35 cellular contexts compared by ENCODE assay signal in the genomic region with DNA sequence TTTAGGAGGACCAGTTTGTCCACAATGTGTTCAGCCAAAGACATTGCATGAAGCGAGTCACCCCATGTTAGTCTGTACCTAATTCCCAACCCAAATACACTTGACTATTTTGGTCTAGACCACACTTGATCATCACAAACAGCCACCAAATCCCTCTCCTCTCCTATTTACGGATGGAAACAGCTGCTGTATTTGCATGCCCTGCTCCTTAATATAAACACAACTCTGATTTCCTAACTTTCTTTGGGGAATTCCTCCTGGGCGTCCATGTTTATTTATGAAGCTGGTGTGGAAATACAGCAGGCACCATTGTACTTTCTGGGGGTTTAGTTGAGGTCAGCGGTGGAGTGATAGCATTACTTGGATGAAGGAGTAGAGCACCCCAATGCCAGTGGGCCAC.
A peak's percentile ranks its signal among the peaks of the same experiment; 100 is the strongest.
DNase-seq lines count a peak whose midpoint lies in the region; ATAC-seq and TF ChIP-seq lines count a peak whose summit lies in the region.
"Had no signal": no experiment of that assay in that cellular context is flagged by ENCODE, and none has a peak within 500 bp of the region (broad histone marks: within the 10 kb centered on the region; RNA-seq: fewer than 3 reads in every experiment).

No MANE protein-coding gene starts in this region.

- H3K9me3 Mint-ChIP-seq in endodermal cell (peaks cover 10% of the 10 kb centered on the region), nephron (peaks cover 16% of the 10 kb centered on the region)
- H3K9me3 Mint-ChIP-seq: activated T-cell treated with anti-CD3 and anti-CD28 coated beads, Interleukin-2, amount 50 U/mL, for 24 hours; dendritic cell treated with granulocyte-macrophage colony-stimulating factor and Interleukin-4, amounts not matched to agents 40 ng/mL and 50 ng/mL, for 4 days; T-helper 1 cell treated with Interleukin-12 subunit alpha and Interleukin-12 subunit beta and Interleukin-4 antibody, amounts not matched to agents 30 μg/mL and 1 μg/mL, for 36 hours had no signal

- H3K4me3 ChIP-seq in OCI-LY1 (ENCODE audit: low read depth, low read length, poor library complexity, severe bottlenecking) (no peak overlapping the region), endodermal cell (ENCODE audit: low read length) (peak overlapping the region; percentile 67), MM.1S (ENCODE audit: low read length) (no peak overlapping the region), gastroesophageal sphincter (no peak overlapping the region)
- H3K4me3 ChIP-seq: heart right ventricle, prostate gland, tibial nerve had no signal

- H3K27me3 ChIP-seq in OCI-LY1 (ENCODE audit: insufficient read depth, low read length) (no peaks in the 10 kb centered on the region), endodermal cell (ENCODE audit: control insufficient read depth, insufficient read depth, low read length, poor library complexity, severe bottlenecking) (no peaks in the 10 kb centered on the region), MM.1S (replicated peaks; ENCODE audit: insufficient read depth, low read length) (no peaks in the 10 kb centered on the region), gastroesophageal sphincter (peaks cover 17% of the 10 kb centered on the region)
- H3K27me3 ChIP-seq: tibial nerve had no signal

- H3K27ac Mint-ChIP-seq in endodermal cell (peak overlapping the region; percentile 76), nephron (peak overlapping the region; percentile 23 to 37 (median 26))
- H3K27ac Mint-ChIP-seq: activated naive CD8-positive, alpha-beta T cell treated with anti-CD3 and anti-CD28 coated beads, Interleukin-2, amount 10 ng/mL, durations not matched to agents 7 days and 5 days; activated T-cell treated with anti-CD3 and anti-CD28 coated beads, Interleukin-2, amount 50 U/mL, for 24 hours; dendritic cell treated with granulocyte-macrophage colony-stimulating factor and Interleukin-4, amounts not matched to agents 40 ng/mL and 50 ng/mL, for 4 days; naive thymus-derived CD8-positive, alpha-beta T cell; T-helper 1 cell treated with Interleukin-12 subunit alpha and Interleukin-12 subunit beta and Interleukin-4 antibody, amounts not matched to agents 30 μg/mL and 1 μg/mL, for 36 hours had no signal

- 65 to 85% methylated on average over 4 of the region's 4 CpGs for WGBS in endodermal cell (ENCODE audit: insufficient coverage in 1 of 2, insufficient read length in 1 of 2), 2 experiments
- WGBS in gastroesophageal sphincter (ENCODE audit: low coverage in 1 of 2), 2 donors = 71 to 74% methylated on average over 4 of the region's 4 CpGs

- H3K4me1 ChIP-seq in OCI-LY1 (ENCODE audit: insufficient read depth, low read length, severe bottlenecking) (peaks cover 55% of the 10 kb centered on the region), endodermal cell (ENCODE audit: control insufficient read depth, insufficient read depth, low read length) (peaks cover 20% of the 10 kb centered on the region), MM.1S (ENCODE audit: low read length) (no peaks in the 10 kb centered on the region), gastroesophageal sphincter (no peaks in the 10 kb centered on the region)
- H3K4me1 ChIP-seq: heart right ventricle, prostate gland, tibial nerve had no signal

- ATAC-seq in GM18520 (IDR thresholded peaks at IDR 0.05; ENCODE audit: unreplicated experiment) (no peak), gastroesophageal sphincter (no peak), HG03571 (IDR thresholded peaks at IDR 0.05; ENCODE audit: unreplicated experiment) (no peak)
- ATAC-seq: esophagus mucosa; heart right ventricle; naive thymus-derived CD8-positive, alpha-beta T cell; sciatic nerve; SK-N-SH treated with all-trans-retinoic acid at 6 μM for 48 hours had no signal

- TF ChIP-seq EP300 in gastroesophageal sphincter (IDR thresholded peaks at IDR 0.05) = no peak

- peaks cover 2% of the 10 kb centered on the region for H3K36me3 Mint-ChIP-seq in endodermal cell (ENCODE audit: low read depth)
- no peaks in the 10 kb centered on the region for H3K36me3 Mint-ChIP-seq in nephron (ENCODE audit: low read depth)
- H3K36me3 Mint-ChIP-seq: naive thymus-derived CD8-positive, alpha-beta T cell had no signal

- no peaks in the 10 kb centered on the region for H3K79me2 ChIP-seq in OCI-LY1 (ENCODE audit: insufficient read depth, low read length)
- H3K79me2 ChIP-seq in MM.1S (ENCODE audit: low read length) = no peaks in the 10 kb centered on the region

- peak overlapping the region; percentile 28 for H3K27ac ChIP-seq in OCI-LY1 (ENCODE audit: low read depth, low read length, poor library complexity, severe bottlenecking)
- peak overlapping the region; percentile 40 for H3K27ac ChIP-seq in endodermal cell (ENCODE audit: low read depth, low read length)
- H3K27ac ChIP-seq in MM.1S (ENCODE audit: low read length) = no peak overlapping the region
- H3K27ac ChIP-seq in gastroesophageal sphincter = no peak overlapping the region
- H3K27ac ChIP-seq: heart right ventricle, prostate gland, tibial nerve had no signal

- H3K4me3 Mint-ChIP-seq in endodermal cell (peak overlapping the region; percentile 21), nephron (no peak overlapping the region)
- H3K4me3 Mint-ChIP-seq: activated naive CD8-positive, alpha-beta T cell treated with anti-CD3 and anti-CD28 coated beads, Interleukin-2, amount 10 ng/mL, durations not matched to agents 7 days and 5 days; activated T-cell treated with anti-CD3 and anti-CD28 coated beads, Interleukin-2, amount 50 U/mL, for 24 hours; dendritic cell treated with granulocyte-macrophage colony-stimulating factor and Interleukin-4, amounts not matched to agents 40 ng/mL and 50 ng/mL, for 4 days; naive thymus-derived CD8-positive, alpha-beta T cell; T-helper 1 cell treated with Interleukin-12 subunit alpha and Interleukin-12 subunit beta and Interleukin-4 antibody, amounts not matched to agents 30 μg/mL and 1 μg/mL, for 36 hours had no signal

- no peaks in the 10 kb centered on the region for H3K36me3 ChIP-seq in OCI-LY1 (ENCODE audit: insufficient read depth, low read length)
- H3K36me3 ChIP-seq in endodermal cell (ENCODE audit: control insufficient read depth, insufficient read depth, low read length) = no peaks in the 10 kb centered on the region
- no peaks in the 10 kb centered on the region for H3K36me3 ChIP-seq in MM.1S (replicated peaks; ENCODE audit: insufficient read depth, low read length)
- H3K36me3 ChIP-seq in gastroesophageal sphincter = no peaks in the 10 kb centered on the region
- H3K36me3 ChIP-seq: heart right ventricle, prostate gland, tibial nerve had no signal

- H3K9me3 ChIP-seq in OCI-LY1 (ENCODE audit: low read length) (peaks cover 3% of the 10 kb centered on the region; the same call in 1 of the 2 replicates), endodermal cell (ENCODE audit: control insufficient read depth, low read length) (peaks cover 15% of the 10 kb centered on the region), MM.1S (replicated peaks; ENCODE audit: insufficient read depth, low read length) (no peaks in the 10 kb centered on the region), gastroesophageal sphincter (no peaks in the 10 kb centered on the region)
- H3K9me3 ChIP-seq: heart right ventricle, prostate gland, tibial nerve had no signal

- H4K20me1 ChIP-seq in OCI-LY1 (ENCODE audit: insufficient read depth, low read length) (no peaks in the 10 kb centered on the region), MM.1S (ENCODE audit: insufficient read depth, low read length) (no peaks in the 10 kb centered on the region)

- H3K27me3 Mint-ChIP-seq in endodermal cell (ENCODE audit: insufficient read depth) (no peaks in the 10 kb centered on the region), nephron (ENCODE audit: low read depth) (peaks cover 29% of the 10 kb centered on the region)

- H3K9ac ChIP-seq in OCI-LY1 (ENCODE audit: low read length) = no peak overlapping the region
- no peak overlapping the region for H3K9ac ChIP-seq in endodermal cell (ENCODE audit: extremely low read depth, low read length, poor library complexity, severe bottlenecking)
- no peak overlapping the region for H3K9ac ChIP-seq in MM.1S (ENCODE audit: low read length)

- TF ChIP-seq CTCF in OCI-LY1 (IDR thresholded peaks at IDR 0.05; ENCODE audit: low read length) = no peak
- no peak for TF ChIP-seq CTCF in endodermal cell (conservative IDR thresholded peaks at IDR 0.05)
- no peak for TF ChIP-seq CTCF in nephron (IDR thresholded peaks at IDR 0.05; ENCODE audit: unreplicated experiment in 3 of 3)
- TF ChIP-seq CTCF in MM.1S (IDR thresholded peaks at IDR 0.05; ENCODE audit: low read length) = no peak
- no peak for TF ChIP-seq CTCF in gastroesophageal sphincter (IDR thresholded peaks at IDR 0.05)

- DNase-seq in EH (ENCODE audit: low read depth) (peak; percentile 14), endodermal cell (no peak), MM.1S (no peak)
- DNase-seq: ACHN; activated CD4-positive, alpha-beta T cell treated with anti-CD3 and anti-CD28 coated beads, Interleukin-2, amount 50 U/mL, for 1 hour; activated CD4-positive, CD25-positive, alpha-beta regulatory T cell; activated gamma-delta T cell treated with Interleukin-2 at 50 U/mL for 16 hours; activated naive CD8-positive, alpha-beta T cell treated with anti-CD3 and anti-CD28 coated beads, Interleukin-2, amount 10 ng/mL, durations not matched to agents 7 days and 5 days; activated T-cell treated with anti-CD3 and anti-CD28 coated beads, Interleukin-2, amount 50 U/mL, for 24 hours; central memory CD4-positive, alpha-beta T cell; foreskin melanocyte; GDM1; heart right ventricle; KG1; kidney; midbrain; naive thymus-derived CD8-positive, alpha-beta T cell; NCI-H1436 treated with DMSO at 0.1 percent for 48 hours; NCI-H2081 treated with DMSO at 0.1 percent for 48 hours; NCI-H446; NCI-H774; nucleus accumbens; stimulated activated CD4-positive, alpha-beta T cell treated with anti-CD3 and anti-CD28 coated beads, Interleukin-4, amount 100 ng/mL, for 4 hours had no signal

- H2AFZ ChIP-seq in OCI-LY1 (ENCODE audit: low read length) = no peak overlapping the region
- H2AFZ ChIP-seq in MM.1S (ENCODE audit: low read length) = no peak overlapping the region

- no peaks in the 10 kb centered on the region for H3F3A ChIP-seq in OCI-LY1 (ENCODE audit: insufficient read depth, low read length)
- H3F3A ChIP-seq in MM.1S (ENCODE audit: insufficient read depth, low read length) = no peaks in the 10 kb centered on the region

- no peak for TF ChIP-seq POLR2A in gastroesophageal sphincter (IDR thresholded peaks at IDR 0.05)

- H3K4me1 Mint-ChIP-seq in endodermal cell (peaks cover 49% of the 10 kb centered on the region), nephron (peaks cover 58% of the 10 kb centered on the region)

- H3K9me2 ChIP-seq in OCI-LY1 (ENCODE audit: low read depth, low read length) = no peaks in the 10 kb centered on the region
- no peaks in the 10 kb centered on the region for H3K9me2 ChIP-seq in MM.1S (replicated peaks; ENCODE audit: insufficient read depth, low read length)

- no peak overlapping the region for H3K4me2 ChIP-seq in OCI-LY1 (ENCODE audit: low read length)
- H3K4me2 ChIP-seq in MM.1S (ENCODE audit: low read depth, low read length) = no peak overlapping the region

Comparison
In these comparisons a context has a peak if more than half of its experiments do, and no peak if none do; other contexts are left out.
1. H3K27ac ChIP-seq: peak in OCI-LY1 (single experiment) and endodermal cell (single experiment); none in MM.1S (single experiment) and gastroesophageal sphincter (0 of 4).